19 cellular contexts compared by ENCODE assay signal in genomic region chr4:1447676-1448588, GRCh38. TPM values are rescaled to one million over a fixed set of nuclear protein-coding genes. Genes with fewer than 3 reads are reported as not detected.
"Had no signal": no experiment of that assay in that cellular context is flagged by ENCODE, and none has a peak within 500 bp of the region (broad histone marks: within the 10 kb centered on the region; RNA-seq: fewer than 3 reads in every experiment).

No MANE protein-coding gene starts in this region.

- H3K27me3 ChIP-seq: vagina had no signal

- H3K36me3 ChIP-seq: esophagus squamous epithelium, heart right ventricle, suprapubic skin, vagina had no signal

- H3K27ac ChIP-seq: esophagus squamous epithelium, heart right ventricle, suprapubic skin, vagina had no signal

- H3K4me3 Mint-ChIP-seq: activated B cell treated with CpG ODN at 0.5 μM for 24 hours; activated CD8-positive, alpha-beta T cell treated with anti-CD3 and anti-CD28 coated beads for 36 hours; activated T-cell treated with anti-CD3 and anti-CD28 coated beads, Interleukin-2, amount 50 U/mL, for 4 hours; effector memory CD8-positive, alpha-beta T cell; naive thymus-derived CD8-positive, alpha-beta T cell; T-helper 2 cell treated with Interferon-gamma antibody and Interleukin-4, amounts not matched to agents 5 μg/mL and 100 μg/mL, for 36 hours had no signal

- H3K4me1 Mint-ChIP-seq: activated B cell treated with CpG ODN at 0.5 μM for 24 hours had no signal

- H3K27ac Mint-ChIP-seq: activated B cell treated with CpG ODN at 0.5 μM for 24 hours; activated CD8-positive, alpha-beta T cell treated with anti-CD3 and anti-CD28 coated beads for 36 hours; effector memory CD8-positive, alpha-beta T cell; T-helper 2 cell treated with Interferon-gamma antibody and Interleukin-4, amounts not matched to agents 5 μg/mL and 100 μg/mL, for 36 hours had no signal

- H3K4me3 ChIP-seq: esophagus squamous epithelium, heart right ventricle, suprapubic skin, vagina had no signal

- DNase-seq: activated B cell treated with CpG ODN at 0.5 μM for 24 hours; activated CD4-positive, alpha-beta T cell treated with anti-CD3 and anti-CD28 coated beads for 4 hours; activated CD8-positive, alpha-beta T cell treated with anti-CD3 and anti-CD28 coated beads for 36 hours; activated naive CD4-positive, alpha-beta T cell treated with anti-CD3 and anti-CD28 coated beads, Interleukin-2, amount 50 U/mL, for 16 hours; activated T-cell treated with anti-CD3 and anti-CD28 coated beads, Interleukin-2, amount 50 U/mL, for 4 hours; effector memory CD8-positive, alpha-beta T cell; esophagus squamous epithelium; heart right ventricle; mesenchymal stem cell; stimulated activated naive CD8-positive, alpha-beta T cell treated with anti-CD3 and anti-CD28 coated beads, Interleukin-15, Interleukin-2, amounts not matched to agents 100 U/mL and 50 U/mL, for 24 hours; trophoblast cell had no signal

- H3K4me1 ChIP-seq: esophagus squamous epithelium, heart right ventricle, suprapubic skin, vagina had no signal

- ATAC-seq: activated CD8-positive, alpha-beta T cell treated with anti-CD3 and anti-CD28 coated beads for 36 hours; activated T-cell treated with anti-CD3 and anti-CD28 coated beads, Interleukin-2, amount 50 U/mL, for 4 hours; effector memory CD8-positive, alpha-beta T cell; naive thymus-derived CD8-positive, alpha-beta T cell; stimulated activated naive CD8-positive, alpha-beta T cell treated with anti-CD3 and anti-CD28 coated beads, Interleukin-15, Interleukin-2, amounts not matched to agents 100 U/mL and 50 U/mL, for 24 hours had no signal

- H3K9me3 ChIP-seq: esophagus squamous epithelium, heart right ventricle, suprapubic skin, vagina had no signal

RNA-seq across cellular contexts. Expression of gene NKX1-1, which starts 41.7 kb away (rescaled TPM):
- total RNA-seq: activated B cell treated with CpG ODN at 0.5 μM for 24 hours; activated CD8-positive, alpha-beta T cell treated with anti-CD3 and anti-CD28 coated beads for 36 hours; activated T-cell treated with anti-CD3 and anti-CD28 coated beads, Interleukin-2, amount 50 U/mL, for 4 hours; dermis microvascular lymphatic vessel endothelial cell; esophagus squamous epithelium; heart right ventricle; lower leg skin; naive thymus-derived CD8-positive, alpha-beta T cell; renal cortical epithelial cell; skeletal muscle tissue; suprapubic skin; vagina had no signal
- polyA plus RNA-seq: heart right ventricle; naive thymus-derived CD8-positive, alpha-beta T cell had no signal
